ENCODE assay signal across 7 cellular contexts in genomic region chr6:17015551-17016381, GRCh38.
A peak's percentile ranks its signal among the peaks of the same experiment; 100 is the strongest.
DNase-seq lines count a peak whose midpoint lies in the region; ATAC-seq and TF ChIP-seq lines count a peak whose summit lies in the region.

No MANE protein-coding gene starts in this region.

- H3K27me3 Mint-ChIP-seq in T-helper 2 cell treated with Interferon-gamma antibody and Interleukin-4, amounts not matched to agents 5 μg/mL and 100 μg/mL, for 36 hours (ENCODE audit: low read depth) = peaks cover 42% of the 10 kb centered on the region

- intact Hi-C loops in mucosa of descending colon (cut with DNase I, micrococcal nuclease) = no loop called here

- H3K4me3 ChIP-seq in choroid plexus epithelial cell (ENCODE audit: low read depth, low read length) = peak overlapping the region; percentile 60
- H3K4me3 ChIP-seq in mucosa of descending colon = no peak overlapping the region
- peak overlapping the region; percentile 45 for H3K4me3 ChIP-seq in suprapubic skin

- H3K27ac ChIP-seq in suprapubic skin = no peak overlapping the region

- no peak overlapping the region for H3K27ac Mint-ChIP-seq in T-helper 2 cell treated with Interferon-gamma antibody and Interleukin-4, amounts not matched to agents 5 μg/mL and 100 μg/mL, for 36 hours

- H3K9me3 Mint-ChIP-seq in T-helper 2 cell treated with Interferon-gamma antibody and Interleukin-4, amounts not matched to agents 5 μg/mL and 100 μg/mL, for 36 hours = peaks cover 4% of the 10 kb centered on the region

- H3K27me3 ChIP-seq in suprapubic skin = no peaks in the 10 kb centered on the region

- TF ChIP-seq EP300 in suprapubic skin (IDR thresholded peaks at IDR 0.05) = no peak

- WGBS in suprapubic skin = 32% methylated on average over 51 of the region's 51 CpGs

- peak; percentile 8 for TF ChIP-seq CTCF in choroid plexus epithelial cell (conservative IDR thresholded peaks at IDR 0.05; ENCODE audit: low read depth, low read length)
- TF ChIP-seq CTCF in mucosa of descending colon (IDR thresholded peaks at IDR 0.05) = no peak
- TF ChIP-seq CTCF in suprapubic skin (IDR thresholded peaks at IDR 0.05) = no peak

- H3K36me3 ChIP-seq in mucosa of descending colon (ENCODE audit: low read depth) (no peaks in the 10 kb centered on the region), suprapubic skin (no peaks in the 10 kb centered on the region)

- H3K9me3 ChIP-seq in mucosa of descending colon (no peaks in the 10 kb centered on the region), suprapubic skin (no peaks in the 10 kb centered on the region)

- H3K4me1 Mint-ChIP-seq in T-helper 2 cell treated with Interferon-gamma antibody and Interleukin-4, amounts not matched to agents 5 μg/mL and 100 μg/mL, for 36 hours (ENCODE audit: low read depth) = peaks cover 8% of the 10 kb centered on the region

- peak; percentile 51 for ATAC-seq in mucosa of descending colon

- no peaks in the 10 kb centered on the region for H3K4me1 ChIP-seq in mucosa of descending colon (ENCODE audit: low read depth)
- no peaks in the 10 kb centered on the region for H3K4me1 ChIP-seq in suprapubic skin

- peak overlapping the region; percentile 57 for H3K4me3 Mint-ChIP-seq in T-helper 2 cell treated with Interferon-gamma antibody and Interleukin-4, amounts not matched to agents 5 μg/mL and 100 μg/mL, for 36 hours

- peak; percentile 7 for DNase-seq in T-helper 2 cell treated with Interferon-gamma antibody and Interleukin-4, amounts not matched to agents 5 μg/mL and 100 μg/mL, for 36 hours (ENCODE audit: low spot score)
- DNase-seq in choroid plexus epithelial cell (ENCODE audit: low read depth) (peak; percentile 55), mucosa of descending colon (peak; percentile 24 to 54 (median 52)), suprapubic skin (ENCODE audit: low spot score in 2 of 2) (peak; percentile 65 to 84), LoVo (ENCODE audit: low spot score) (no peak), NCI-H2171 treated with DMSO at 0.1 percent for 48 hours (lab: John Stamatoyannopoulos, UW) (no peak), NCI-H1436 treated with DMSO at 0.1 percent for 48 hours (lab: John Stamatoyannopoulos, UW) (no peak)

- no peak for TF ChIP-seq POLR2A in suprapubic skin (IDR thresholded peaks at IDR 0.05)

- H3K36me3 Mint-ChIP-seq in T-helper 2 cell treated with Interferon-gamma antibody and Interleukin-4, amounts not matched to agents 5 μg/mL and 100 μg/mL, for 36 hours (ENCODE audit: low read depth) = no peaks in the 10 kb centered on the region

Comparison
In these comparisons a context has a peak if more than half of its experiments do, and no peak if none do; other contexts are left out.
1. DNase-seq: peak in T-helper 2 cell treated with Interferon-gamma antibody and Interleukin-4, amounts not matched to agents 5 μg/mL and 100 μg/mL, for 36 hours (single experiment), choroid plexus epithelial cell (single experiment), mucosa of descending colon (3 of 3) and suprapubic skin (2 of 2); none in LoVo (single experiment), NCI-H2171 treated with DMSO at 0.1 percent for 48 hours (single experiment) and NCI-H1436 treated with DMSO at 0.1 percent for 48 hours (single experiment).